Comparison of ENCODE assay signal across 8 cellular contexts in the genomic region with DNA sequence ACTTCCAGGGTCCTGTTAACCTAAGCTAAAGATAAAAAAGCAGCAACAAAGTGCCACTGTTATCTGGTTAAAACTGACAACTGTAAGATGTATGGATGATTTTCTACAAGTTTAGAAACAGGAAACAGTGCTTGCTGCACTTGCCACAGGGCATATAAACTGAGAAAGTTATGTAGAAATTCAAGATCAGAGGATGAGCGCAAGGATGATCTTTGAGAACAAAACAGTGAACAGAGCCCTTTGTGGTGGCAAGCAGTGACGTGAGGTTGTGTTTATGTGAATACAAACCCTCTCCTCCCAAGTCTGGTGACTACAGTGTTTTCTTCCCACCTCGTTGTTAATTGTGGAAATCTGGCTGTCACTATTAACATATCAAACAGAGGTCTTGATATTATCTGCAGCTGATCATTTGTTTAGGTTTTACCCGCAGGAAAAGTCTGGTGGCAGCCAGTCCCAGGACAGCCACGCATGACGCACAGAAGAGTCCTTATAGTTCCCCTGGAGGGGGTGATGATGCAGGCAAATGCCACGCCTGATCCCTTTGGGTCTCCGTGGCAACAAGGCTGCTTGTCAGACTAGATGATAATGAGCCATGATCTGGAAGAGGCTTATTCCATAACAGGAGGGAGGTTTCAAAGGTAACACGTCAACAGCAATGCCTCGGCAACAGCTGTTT. TPM values are rescaled to one million over a fixed set of nuclear protein-coding genes. Genes with fewer than 3 reads are reported as not detected.
DNase-seq lines count a peak whose midpoint lies in the region; ATAC-seq and TF ChIP-seq lines count a peak whose summit lies in the region.

No MANE protein-coding gene starts in this region.

- TF ChIP-seq CTCF in DOHH2 (IDR thresholded peaks at IDR 0.05; ENCODE audit: low read depth, low read length, poor library complexity, severe bottlenecking) (no peak), spleen (IDR thresholded peaks at IDR 0.05 in 8 of 11, conservative IDR thresholded peaks at IDR 0.05 in 3 of 11) (no peak)

- WGBS in spleen, 5 donors, result 36 to 47% (median 42%) methylated on average over 10 of the region's 10 CpGs

- H3K27ac ChIP-seq in DOHH2 (ENCODE audit: low read depth, low read length) (no peak overlapping the region), spleen (peak overlapping the region in 6 of 8 donors; percentile 15 to 82 (median 66))

- H3K4me1 ChIP-seq in DOHH2 (ENCODE audit: control insufficient read depth, low read length) (peaks cover 26% of the 10 kb centered on the region), spleen (peaks cover 9 to 47% (median 32%) of the 10 kb centered on the region in 6 donors)

- H3K36me3 ChIP-seq in DOHH2 (ENCODE audit: control insufficient read depth, low read length) (no peaks in the 10 kb centered on the region), spleen (no peaks in the 10 kb centered on the region)

- no peak for ATAC-seq in HG03159 (IDR thresholded peaks at IDR 0.05; ENCODE audit: unreplicated experiment)
- no peak for ATAC-seq in HG03342 (IDR thresholded peaks at IDR 0.05; ENCODE audit: unreplicated experiment)

- no peaks in the 10 kb centered on the region for H3K79me2 ChIP-seq in DOHH2 (ENCODE audit: control insufficient read depth, low read length)

- H3K9me2 ChIP-seq in DOHH2 (replicated peaks; ENCODE audit: control insufficient read depth, low read length), result no peaks in the 10 kb centered on the region

- intact Hi-C loops in head of caudate nucleus (cut with DNase I) (no loop called here), spleen (cut with DNase I; ENCODE audit: low total_unique reads) (no loop called here)

- peak overlapping the region; percentile 32 for H3K4me2 ChIP-seq in DOHH2 (ENCODE audit: low read length)

- H3F3A ChIP-seq in DOHH2 (ENCODE audit: control insufficient read depth, insufficient read depth), result no peaks in the 10 kb centered on the region

- no peaks in the 10 kb centered on the region for H3K27me3 ChIP-seq in DOHH2 (ENCODE audit: control insufficient read depth, low read length)
- no peaks in the 10 kb centered on the region for H3K27me3 ChIP-seq in spleen (replicated peaks in 1 of 7)

- H3K4me3 ChIP-seq in DOHH2 (ENCODE audit: low read length) (no peak overlapping the region), spleen (peak overlapping the region in 1 of 8 donors; percentile 33)

- H3K9me3 ChIP-seq in DOHH2 (ENCODE audit: control insufficient read depth, insufficient read depth, low read length), result no peaks in the 10 kb centered on the region
- no peaks in the 10 kb centered on the region for H3K9me3 ChIP-seq in spleen

- no peaks in the 10 kb centered on the region for H4K20me1 ChIP-seq in DOHH2 (ENCODE audit: control insufficient read depth, insufficient read depth, low read depth, low read length)

- TF ChIP-seq POLR2A in spleen (IDR thresholded peaks at IDR 0.05), result no peak

- peak; percentile 43 to 59 for DNase-seq in NOMO-1 (lab: John Stamatoyannopoulos, UW; ENCODE audit: unreplicated experiment in 2 of 2)
- peak; percentile 52 for DNase-seq in activated T-helper 9 cell treated with anti-CD3 and anti-CD28 coated beads, Interleukin-2, amount 50 U/mL, for 16 hours (ENCODE audit: low read depth)
- DNase-seq in head of caudate nucleus, result peak in 32 of 42 donors; percentile 5 to 67 (median 24)
- no peak for DNase-seq in spleen
- DNase-seq in midbrain (lab: John Stamatoyannopoulos, UW), result no peak

RNA-seq across cellular contexts. Expression of a gene that starts 43.1 kb away (rescaled TPM):
- 100 to 1,000 TPM in 3 of 7 donors, 10 to 100 TPM in 4; 41.1 to 133 (median 69.0) TPM for total RNA-seq in spleen
- polyA plus RNA-seq in spleen, result 10 to 100 TPM; 23.2 to 31.9 (median 25.0) TPM

Comparison
In these comparisons a context has a peak if more than half of its experiments do, and no peak if none do; other contexts are left out.
1. DNase-seq: peak in NOMO-1 (2 of 2), activated T-helper 9 cell treated with anti-CD3 and anti-CD28 coated beads, Interleukin-2, amount 50 U/mL, for 16 hours (single experiment) and head of caudate nucleus (32 of 42); none in spleen (single experiment) and midbrain (single experiment).